Comparison of ENCODE assay signal across 8 cellular contexts in genomic region chr19:40716031-40716654, GRCh38. TPM values are rescaled to one million over a fixed set of nuclear protein-coding genes. Genes with fewer than 3 reads are reported as not detected.
A peak's percentile ranks its signal among the peaks of the same experiment; 100 is the strongest.
DNase-seq lines count a peak whose midpoint lies in the region; ATAC-seq and TF ChIP-seq lines count a peak whose summit lies in the region.

No MANE protein-coding gene starts in this region.

- peak; percentile 72 for DNase-seq in DMS53 treated with DMSO at 0.1 percent for 48 hours (lab: John Stamatoyannopoulos, UW; ENCODE audit: unreplicated experiment)
- peak; percentile 44 for DNase-seq in NCI-H146 treated with DMSO at 0.1 percent for 48 hours (lab: John Stamatoyannopoulos, UW; ENCODE audit: unreplicated experiment)
- DNase-seq in activated T-cell treated with anti-CD3 and anti-CD28 coated beads, Interleukin-2, amount 50 U/mL, for 1 hour, result peak; percentile 70
- no peak for DNase-seq in fibroblast of pulmonary artery (ENCODE audit: low read depth)
- peak; percentile 87 to 90 for DNase-seq in trophoblast cell
- peak; percentile 84 for DNase-seq in ureter (ENCODE audit: low spot score)

- H3K79me1 ChIP-seq in trophoblast cell (ENCODE audit: low read length), result peaks cover 41% of the 10 kb centered on the region

- no peak for ATAC-seq in HG03025 (IDR thresholded peaks at IDR 0.05; ENCODE audit: low FRiP score, unreplicated experiment)
- no peak for ATAC-seq in GM21390 (IDR thresholded peaks at IDR 0.05; ENCODE audit: unreplicated experiment)

- peak overlapping the region; percentile 76 for H3K4ac ChIP-seq in trophoblast cell (ENCODE audit: low read depth, low read length)

- no peak for TF ChIP-seq CTCF in fibroblast of pulmonary artery (IDR thresholded peaks at IDR 0.05; ENCODE audit: low read length, missing control alignments)

- H2BK12ac ChIP-seq in trophoblast cell (ENCODE audit: low read length), result peak overlapping the region; percentile 83

- no peaks in the 10 kb centered on the region for H3K27me3 ChIP-seq in trophoblast cell (ENCODE audit: insufficient read depth, low read length)

- H3K18ac ChIP-seq in trophoblast cell (ENCODE audit: low read length), result peak overlapping the region; percentile 46

- no peaks in the 10 kb centered on the region for H3K9me3 ChIP-seq in trophoblast cell (ENCODE audit: insufficient read depth, low read depth, low read length)

- H4K12ac ChIP-seq in trophoblast cell (ENCODE audit: low read depth, low read length), result peak overlapping the region; percentile 73

- no CpG with 5 or more reads among the region's 12 CpGs for WGBS in trophoblast cell (ENCODE audit: extremely low coverage, insufficient coverage, insufficient read length)

- H2BK5ac ChIP-seq in trophoblast cell (ENCODE audit: low read depth, low read length, poor library complexity), result peak overlapping the region; percentile 94

- H3K4me1 ChIP-seq in trophoblast cell (ENCODE audit: control insufficient read depth in 1 of 2, insufficient read depth in 2 of 2, low read length in 2 of 2), result peaks cover 11 to 13% of the 10 kb centered on the region in 2 experiments

- peaks cover 29% of the 10 kb centered on the region for H3K79me2 ChIP-seq in trophoblast cell (ENCODE audit: control insufficient read depth, insufficient read depth, low read length, poor library complexity)

- H3K14ac ChIP-seq in trophoblast cell (ENCODE audit: low read length), result peak overlapping the region; percentile 74

- H4K8ac ChIP-seq in trophoblast cell (ENCODE audit: low read depth, low read length), result peak overlapping the region; percentile 78

- peak overlapping the region; percentile 63 for H2AK5ac ChIP-seq in trophoblast cell (ENCODE audit: low read length)

- H3K4me2 ChIP-seq in trophoblast cell (ENCODE audit: low read length), result peak overlapping the region; percentile 82

- H3K27ac ChIP-seq in trophoblast cell (ENCODE audit: low read depth, low read length), result peak overlapping the region; percentile 98

- peak overlapping the region; percentile 85 for H4K91ac ChIP-seq in trophoblast cell (ENCODE audit: low read depth, low read length)

- peaks cover 4 to 11% of the 10 kb centered on the region in 2 experiments for H3K36me3 ChIP-seq in trophoblast cell (ENCODE audit: control insufficient read depth in 1 of 2, insufficient read depth in 2 of 2, low read length in 2 of 2)

- peak overlapping the region; percentile 11 for H2AFZ ChIP-seq in trophoblast cell (ENCODE audit: insufficient read depth, low read length, poor library complexity)

- no peak overlapping the region for H3K23ac ChIP-seq in trophoblast cell (ENCODE audit: low read length)

- H2BK120ac ChIP-seq in trophoblast cell (ENCODE audit: insufficient read depth, low read length, poor library complexity), result peak overlapping the region; percentile 91

- H3K9ac ChIP-seq in trophoblast cell (ENCODE audit: low read length), result peak overlapping the region; percentile 22

- H3K4me3 ChIP-seq in fibroblast of pulmonary artery (replicated peaks; ENCODE audit: low read depth, low read length), result peak overlapping the region; percentile 95
- H3K4me3 ChIP-seq in trophoblast cell (ENCODE audit: low read depth, low read length), result peak overlapping the region; percentile 73

RNA-seq across cellular contexts. Expression of gene COQ8B, which starts 0.5 kb away (rescaled TPM):
- polyA plus RNA-seq in trophoblast cell (2013), result 14.4 and 14.9 TPM in 2 replicates
- total RNA-seq in ureter, result 35.0 TPM

RNA-seq across cellular contexts. Expression of gene ITPKC, which starts 0.8 kb away (rescaled TPM):
- 13.1 and 13.5 TPM in 2 replicates for polyA plus RNA-seq in trophoblast cell (2013)
- 35.0 TPM for total RNA-seq in ureter

RNA-seq across cellular contexts. Expression of gene NUMBL, which starts 25.7 kb away (rescaled TPM):
- polyA plus RNA-seq in trophoblast cell (2013), result 20.5 and 21.5 TPM in 2 replicates
- total RNA-seq in ureter, result 30.3 TPM

RNA-seq across cellular contexts. Expression of gene ACTMAP, which starts 34.1 kb away (rescaled TPM):
- polyA plus RNA-seq in trophoblast cell (2013), result 7.5 and 8.6 TPM in 2 replicates
- total RNA-seq in ureter, result 11.3 TPM

RNA-seq across cellular contexts. Expression of gene SNRPA, which starts 34.9 kb away (rescaled TPM):
- 159 and 164 TPM in 2 replicates for polyA plus RNA-seq in trophoblast cell (2013)
- total RNA-seq in ureter, result 74.0 TPM
